ENCODE assay signal across 35 cellular contexts in genomic region chr13:84360843-84361242, GRCh38.
"Had no signal": no experiment of that assay in that cellular context is flagged by ENCODE, and none has a peak within 500 bp of the region (broad histone marks: within the 10 kb centered on the region; RNA-seq: fewer than 3 reads in every experiment).

No MANE protein-coding gene starts in this region.

- H3K27me3 ChIP-seq: adrenal gland, body of pancreas, brain microvascular endothelial cell, breast epithelium had no signal

- H3K27ac Mint-ChIP-seq: activated B cell treated with CpG ODN at 0.5 μM for 24 hours; activated CD4-positive, alpha-beta memory T cell treated with anti-CD3 and anti-CD28 coated beads for 36 hours; activated CD4-positive, alpha-beta T cell treated with anti-CD3 and anti-CD28 coated beads, Interleukin-2, amount 10 ng/mL, durations not matched to agents 24 days and 14 days; activated CD8-positive, alpha-beta T cell treated with anti-CD3 and anti-CD28 coated beads for 36 hours; activated naive CD4-positive, alpha-beta T cell treated with anti-CD3 and anti-CD28 coated beads for 36 hours; activated naive CD4-positive, alpha-beta T cell treated with anti-CD3 and anti-CD28 coated beads, Interleukin-2, amount 50 U/mL, for 72 hours; activated naive CD8-positive, alpha-beta T cell treated with anti-CD3 and anti-CD28 coated beads for 36 hours; activated T-cell treated with anti-CD3 and anti-CD28 coated beads, Interleukin-2, amount 50 U/mL, for 72 hours; activated T-helper 1 cell treated with anti-CD3 and anti-CD28 coated beads, Interleukin-12 subunit alpha, Interleukin-12 subunit beta, Interleukin-2, Interleukin-4 antibody, amounts not matched to agents 30 ng/mL and 10 ng/mL and 1 ng/mL, durations not matched to agents 14 hours and 24 hours and 36 hours; activated T-helper 17 cell treated with anti-CD3 and anti-CD28 coated beads, Interleukin-2, amount 50 U/mL, for 72 hours; T-helper 1 cell treated with Interleukin-12 subunit alpha and Interleukin-12 subunit beta and Interleukin-4 antibody, amounts not matched to agents 30 μg/mL and 1 μg/mL, for 36 hours; T-helper 2 cell treated with Interferon-gamma antibody and Interleukin-4, amounts not matched to agents 5 μg/mL and 100 μg/mL, for 36 hours had no signal

- H3K9me3 Mint-ChIP-seq: activated CD4-positive, alpha-beta memory T cell treated with anti-CD3 and anti-CD28 coated beads for 36 hours; activated CD4-positive, alpha-beta T cell treated with anti-CD3 and anti-CD28 coated beads, Interleukin-2, amount 10 ng/mL, durations not matched to agents 24 days and 14 days; activated CD8-positive, alpha-beta T cell treated with anti-CD3 and anti-CD28 coated beads for 36 hours; activated naive CD4-positive, alpha-beta T cell treated with anti-CD3 and anti-CD28 coated beads, Interleukin-2, amount 50 U/mL, for 72 hours; activated naive CD8-positive, alpha-beta T cell treated with anti-CD3 and anti-CD28 coated beads for 36 hours; activated T-cell treated with anti-CD3 and anti-CD28 coated beads, Interleukin-2, amount 50 U/mL, for 4 hours; activated T-helper 1 cell treated with anti-CD3 and anti-CD28 coated beads, Interleukin-12 subunit alpha, Interleukin-12 subunit beta, Interleukin-2, Interleukin-4 antibody, amounts not matched to agents 30 ng/mL and 10 ng/mL and 1 ng/mL, durations not matched to agents 14 hours and 24 hours and 36 hours; activated T-helper 17 cell treated with anti-CD3 and anti-CD28 coated beads, Interleukin-2, amount 50 U/mL, for 72 hours had no signal

- H3K36me3 Mint-ChIP-seq: activated CD4-positive, alpha-beta memory T cell treated with anti-CD3 and anti-CD28 coated beads for 36 hours; activated naive CD4-positive, alpha-beta T cell treated with anti-CD3 and anti-CD28 coated beads, Interleukin-2, amount 50 U/mL, for 72 hours; activated naive CD8-positive, alpha-beta T cell treated with anti-CD3 and anti-CD28 coated beads for 36 hours had no signal

- H3K4me3 ChIP-seq: adrenal gland, body of pancreas, breast epithelium had no signal

- H3K4me3 Mint-ChIP-seq: activated B cell treated with CpG ODN at 0.5 μM for 24 hours; activated CD4-positive, alpha-beta memory T cell treated with anti-CD3 and anti-CD28 coated beads for 36 hours; activated CD4-positive, alpha-beta T cell treated with anti-CD3 and anti-CD28 coated beads, Interleukin-2, amount 10 ng/mL, durations not matched to agents 24 days and 14 days; activated CD8-positive, alpha-beta T cell treated with anti-CD3 and anti-CD28 coated beads for 36 hours; activated naive CD4-positive, alpha-beta T cell treated with anti-CD3 and anti-CD28 coated beads for 36 hours; activated naive CD8-positive, alpha-beta T cell treated with anti-CD3 and anti-CD28 coated beads for 36 hours; activated T-cell treated with anti-CD3 and anti-CD28 coated beads, Interleukin-2, amount 50 U/mL, for 4 hours; activated T-cell treated with anti-CD3 and anti-CD28 coated beads, Interleukin-2, amount 50 U/mL, for 72 hours; activated T-helper 1 cell treated with anti-CD3 and anti-CD28 coated beads, Interleukin-12 subunit alpha, Interleukin-12 subunit beta, Interleukin-2, Interleukin-4 antibody, amounts not matched to agents 30 ng/mL and 10 ng/mL and 1 ng/mL, durations not matched to agents 14 hours and 24 hours and 36 hours; activated T-helper 17 cell treated with anti-CD3 and anti-CD28 coated beads, Interleukin-2, amount 50 U/mL, for 72 hours; T-helper 1 cell treated with Interleukin-12 subunit alpha and Interleukin-12 subunit beta and Interleukin-4 antibody, amounts not matched to agents 30 μg/mL and 1 μg/mL, for 36 hours; T-helper 2 cell treated with Interferon-gamma antibody and Interleukin-4, amounts not matched to agents 5 μg/mL and 100 μg/mL, for 36 hours had no signal

- H3K9me3 ChIP-seq: adrenal gland, body of pancreas, breast epithelium had no signal

- H3K27ac ChIP-seq: adrenal gland, body of pancreas, brain microvascular endothelial cell, breast epithelium, VCaP had no signal

- ATAC-seq: activated CD8-positive, alpha-beta T cell treated with anti-CD3 and anti-CD28 coated beads for 36 hours; activated naive CD4-positive, alpha-beta T cell treated with anti-CD3 and anti-CD28 coated beads, Interleukin-2, amount 50 U/mL, for 72 hours; activated T-cell treated with anti-CD3 and anti-CD28 coated beads, Interleukin-2, amount 50 U/mL, for 4 hours; activated T-cell treated with anti-CD3 and anti-CD28 coated beads, Interleukin-2, amount 50 U/mL, for 72 hours; activated T-helper 17 cell treated with anti-CD3 and anti-CD28 coated beads, Interleukin-2, amount 50 U/mL, for 72 hours; body of pancreas had no signal

- H3K4me1 Mint-ChIP-seq: activated B cell treated with CpG ODN at 0.5 μM for 24 hours; activated CD4-positive, alpha-beta T cell treated with anti-CD3 and anti-CD28 coated beads, Interleukin-2, amount 10 ng/mL, durations not matched to agents 24 days and 14 days; activated naive CD8-positive, alpha-beta T cell treated with anti-CD3 and anti-CD28 coated beads for 36 hours; activated T-helper 17 cell treated with anti-CD3 and anti-CD28 coated beads, Interleukin-2, amount 50 U/mL, for 72 hours had no signal

- H3K4me1 ChIP-seq: adrenal gland, body of pancreas, breast epithelium had no signal

- H3K27me3 Mint-ChIP-seq: activated B cell treated with CpG ODN at 0.5 μM for 24 hours; activated CD4-positive, alpha-beta memory T cell treated with anti-CD3 and anti-CD28 coated beads for 36 hours; activated CD4-positive, alpha-beta T cell treated with anti-CD3 and anti-CD28 coated beads, Interleukin-2, amount 10 ng/mL, durations not matched to agents 24 days and 14 days; activated CD8-positive, alpha-beta T cell treated with anti-CD3 and anti-CD28 coated beads for 36 hours; activated naive CD8-positive, alpha-beta T cell treated with anti-CD3 and anti-CD28 coated beads for 36 hours; activated T-helper 17 cell treated with anti-CD3 and anti-CD28 coated beads, Interleukin-2, amount 50 U/mL, for 72 hours had no signal

- DNase-seq: activated B cell treated with CpG ODN at 0.5 μM for 24 hours; activated CD4-positive, alpha-beta memory T cell treated with anti-CD3 and anti-CD28 coated beads for 36 hours; activated CD4-positive, alpha-beta T cell treated with anti-CD3 and anti-CD28 coated beads for 4 hours; activated CD4-positive, alpha-beta T cell treated with anti-CD3 and anti-CD28 coated beads, Interleukin-2, amount 10 ng/mL, durations not matched to agents 24 days and 14 days; activated CD4-positive, alpha-beta T cell treated with anti-CD3 and anti-CD28 coated beads, Interleukin-2, amount 50 U/mL, for 1 hour; activated CD4-positive, alpha-beta T cell treated with anti-CD3 and anti-CD28 coated beads, Interleukin-2, amount 50 U/mL, for 4 hours; activated CD4-positive, CD25-positive, alpha-beta regulatory T cell treated with anti-CD3 and anti-CD28 coated beads, Interleukin-2, amount 50 U/mL, for 72 hours; activated CD8-positive, alpha-beta memory T cell treated with anti-CD3 and anti-CD28 coated beads, Interleukin-2, amount 50 U/mL, for 4 hours; activated CD8-positive, alpha-beta T cell treated with anti-CD3 and anti-CD28 coated beads for 36 hours; activated effector memory CD4-positive, alpha-beta T cell treated with anti-CD3 and anti-CD28 coated beads, Interleukin-2, amount 50 U/mL, for 16 hours; activated gamma-delta T cell treated with Interleukin-2 at 50 U/mL for 16 hours; activated naive CD4-positive, alpha-beta T cell; activated naive CD4-positive, alpha-beta T cell treated with anti-CD3 and anti-CD28 coated beads for 36 hours; activated naive CD4-positive, alpha-beta T cell treated with anti-CD3 and anti-CD28 coated beads, Interleukin-2, amount 50 U/mL, for 16 hours; activated naive CD8-positive, alpha-beta T cell treated with anti-CD3 and anti-CD28 coated beads for 36 hours; activated T-cell treated with anti-CD3 and anti-CD28 coated beads for 4 hours; activated T-cell treated with anti-CD3 and anti-CD28 coated beads, Interleukin-2, amount 50 U/mL, for 1 hour; activated T-cell treated with anti-CD3 and anti-CD28 coated beads, Interleukin-2, amount 50 U/mL, for 4 hours; activated T-cell treated with anti-CD3 and anti-CD28 coated beads, Interleukin-2, amount 50 U/mL, for 72 hours; adrenal gland; amniotic stem cell; aorta; body of pancreas; brain microvascular endothelial cell; central memory CD4-positive, alpha-beta T cell; T-helper 1 cell; T-helper 2 cell; T-helper 9 cell had no signal

- H3K36me3 ChIP-seq: adrenal gland, brain microvascular endothelial cell, breast epithelium had no signal
